Comparison of ENCODE assay signal across 10 cellular contexts in the genomic region with DNA sequence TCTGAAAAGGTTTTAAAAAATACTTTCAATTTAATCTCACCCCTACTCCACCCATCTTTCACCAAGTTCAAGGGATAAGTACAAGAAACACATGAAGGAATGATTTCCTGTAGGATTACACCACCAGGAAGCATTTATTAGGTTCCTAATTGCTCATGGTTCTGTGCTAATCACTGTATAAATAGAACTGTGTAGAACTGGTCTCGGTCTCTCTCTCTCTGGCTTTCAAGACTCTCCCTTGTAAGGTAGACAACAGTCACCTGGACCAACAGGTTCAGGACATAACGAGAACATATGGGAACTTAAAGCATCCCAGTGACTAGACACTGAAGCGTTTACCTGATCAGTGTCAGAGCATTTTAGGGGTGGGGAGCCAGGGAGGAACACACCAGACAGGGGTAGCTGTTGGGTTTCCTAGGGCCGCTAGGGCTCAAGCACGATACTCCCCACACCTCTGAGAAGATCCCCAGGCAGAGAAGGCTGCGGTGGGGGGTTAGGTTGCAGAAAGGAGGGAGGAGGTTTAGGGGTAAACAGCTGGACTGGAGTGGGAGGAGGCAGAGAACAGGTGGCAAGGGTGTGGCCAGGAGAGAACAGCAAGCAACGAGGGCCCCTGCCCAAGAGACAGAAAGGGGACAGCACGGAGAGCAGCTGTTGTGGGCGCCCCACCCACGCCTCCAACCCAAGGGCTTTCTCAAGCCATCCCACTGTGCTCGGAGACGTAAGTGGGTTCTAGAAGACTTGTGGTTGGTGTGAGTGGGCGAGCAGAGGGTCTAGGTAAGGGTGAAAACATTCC. TPM values are rescaled to one million over a fixed set of nuclear protein-coding genes. Genes with fewer than 3 reads are reported as not detected.
DNase-seq lines count a peak whose midpoint lies in the region; ATAC-seq, FAIRE-seq and TF ChIP-seq lines count a peak whose summit lies in the region.
"Had no signal": no experiment of that assay in that cellular context is flagged by ENCODE, and none has a peak within 500 bp of the region (broad histone marks: within the 10 kb centered on the region; RNA-seq: fewer than 3 reads in every experiment).

No MANE protein-coding gene starts in this region.

- H3K27me3 ChIP-seq in Caco-2 (replicated peaks; ENCODE audit: control insufficient read depth, insufficient read depth, low read length) = no peaks in the 10 kb centered on the region
- H3K27me3 ChIP-seq: heart left ventricle had no signal

- POLR2A ChIA-PET in Caco-2 (lab: Charles Lee) = no interaction called here

- H3K36me3 Mint-ChIP-seq in dendritic cell treated with granulocyte-macrophage colony-stimulating factor and Interleukin-4, amounts not matched to agents 40 ng/mL and 50 ng/mL, for 4 days (ENCODE audit: low read depth) = no peaks in the 10 kb centered on the region
- no peaks in the 10 kb centered on the region for H3K36me3 Mint-ChIP-seq in Caco-2 (ENCODE audit: insufficient read depth, unreplicated experiment)

- peaks cover 59% of the 10 kb centered on the region for H3K4me1 Mint-ChIP-seq in dendritic cell treated with granulocyte-macrophage colony-stimulating factor and Interleukin-4, amounts not matched to agents 40 ng/mL and 50 ng/mL, for 4 days (ENCODE audit: low read depth)
- peaks cover 6% of the 10 kb centered on the region for H3K4me1 Mint-ChIP-seq in Caco-2 (ENCODE audit: low read depth, unreplicated experiment)

- H3K4me3 Mint-ChIP-seq in dendritic cell treated with granulocyte-macrophage colony-stimulating factor and Interleukin-4, amounts not matched to agents 40 ng/mL and 50 ng/mL, for 4 days = peak overlapping the region; percentile 27
- no peak overlapping the region for H3K4me3 Mint-ChIP-seq in Caco-2 (ENCODE audit: unreplicated experiment)

- intact Hi-C loops in dendritic cell treated with granulocyte-macrophage colony-stimulating factor and Interleukin-4, amounts not matched to agents 40 ng/mL and 50 ng/mL, for 4 days (cut with micrococcal nuclease) = loop anchor here (10.0 kb wide), 1 partner anchor 51 kb away; no protein-coding TSS in a partner anchor
- intact Hi-C loops in Caco-2 (cut with micrococcal nuclease; ENCODE audit: unreplicated experiment) = no loop called here

- no peaks in the 10 kb centered on the region for H3K36me3 ChIP-seq in Caco-2 (ENCODE audit: control insufficient read depth, insufficient read depth, low read length)
- H3K36me3 ChIP-seq: heart left ventricle had no signal

- H3K27me3 Mint-ChIP-seq in dendritic cell treated with granulocyte-macrophage colony-stimulating factor and Interleukin-4, amounts not matched to agents 40 ng/mL and 50 ng/mL, for 4 days = peaks cover 41% of the 10 kb centered on the region
- H3K27me3 Mint-ChIP-seq in Caco-2 (ENCODE audit: insufficient read depth, unreplicated experiment) = no peaks in the 10 kb centered on the region

- no peaks in the 10 kb centered on the region for H3K9me3 ChIP-seq in Caco-2
- H3K9me3 ChIP-seq: heart left ventricle had no signal

- no peak overlapping the region for H3K4me3 ChIP-seq in Caco-2 (ENCODE audit: low read depth, low read length)
- H3K4me3 ChIP-seq: heart left ventricle had no signal

- H3K27ac Mint-ChIP-seq in dendritic cell treated with granulocyte-macrophage colony-stimulating factor and Interleukin-4, amounts not matched to agents 40 ng/mL and 50 ng/mL, for 4 days = peak overlapping the region; percentile 51
- no peak overlapping the region for H3K27ac Mint-ChIP-seq in Caco-2 (ENCODE audit: unreplicated experiment)

- no peak for TF ChIP-seq POLR2A in GM12891 (IDR thresholded peaks at IDR 0.05; ENCODE audit: low read depth, low read length)

- CTCF ChIA-PET in Caco-2 (lab: Charles Lee) = no interaction called here

- no peak for TF ChIP-seq CTCF in Caco-2 (IDR thresholded peaks at IDR 0.05; ENCODE audit: insufficient read depth in 1 of 2, low read depth in 1 of 2, low read length in 1 of 2, severe bottlenecking in 1 of 2, unreplicated experiment in 1 of 2)

- H3K4me1 ChIP-seq in Caco-2 = no peaks in the 10 kb centered on the region

- peak; percentile 97 for FAIRE-seq in GM12891 (lab: Jason Lieb, UNC)

- H3K9me3 Mint-ChIP-seq in dendritic cell treated with granulocyte-macrophage colony-stimulating factor and Interleukin-4, amounts not matched to agents 40 ng/mL and 50 ng/mL, for 4 days = peaks cover 12% of the 10 kb centered on the region
- peaks cover 12% of the 10 kb centered on the region for H3K9me3 Mint-ChIP-seq in Caco-2 (ENCODE audit: unreplicated experiment)

- DNase-seq in GM12891 (ENCODE audit: insufficient read length, low spot score) = peak; percentile 47
- no peak for DNase-seq in Caco-2
- no peak for DNase-seq in NCI-H82 treated with DMSO at 0.1 percent for 48 hours (lab: John Stamatoyannopoulos, UW; ENCODE audit: unreplicated experiment)
- no peak for DNase-seq in H4 (ENCODE audit: low spot score)
- no peak for DNase-seq in NCI-H1930 (lab: John Stamatoyannopoulos, UW)
- DNase-seq: activated CD4-positive, CD25-positive, alpha-beta regulatory T cell; heart left ventricle had no signal

- BruUV-seq in Caco-2 (replicated peaks; lab: Mats Ljungman, UMichigan) = no TSS peak

- ATAC-seq in GM19463 (IDR thresholded peaks at IDR 0.05; ENCODE audit: unreplicated experiment) = peak; percentile 84
- peak; percentile 81 for ATAC-seq in HG03066 (IDR thresholded peaks at IDR 0.05; ENCODE audit: low read depth, unreplicated experiment)

TF ChIP-seq in GM12891, 5 proteins besides CTCF, POLR2A, EP300 and RAD21:
- no peak for TF ChIP-seq POU2F2 (IDR thresholded peaks at IDR 0.05; ENCODE audit: low read depth, low read length)
- 0 out of 2 replicates have a peak, but pooled peaks have one; percentile 12 for TF ChIP-seq SPI1 (IDR thresholded peaks at IDR 0.05; ENCODE audit: low read depth, low read length)
- TF ChIP-seq PAX5 (IDR thresholded peaks at IDR 0.05; ENCODE audit: insufficient read depth, low read length, severe bottlenecking) = no peak
- no peak for TF ChIP-seq POLR2AphosphoS5 (IDR thresholded peaks at IDR 0.05; ENCODE audit: low read depth, low read length)
- no peak for TF ChIP-seq TAF1 (IDR thresholded peaks at IDR 0.05; ENCODE audit: low read depth, low read length)

RNA-seq across cellular contexts. Expression of gene USP6NL, which starts 52.5 kb away (rescaled TPM):
- 15.1 TPM for polyA plus RNA-seq in GM12891 (2012; ENCODE audit: low read depth, missing spikeins)
- total RNA-seq in Caco-2 (2022) = 34.1 and 35.6 TPM in 2 replicates
- 5.6 and 9.6 TPM in 2 replicates for total RNA-seq in H4 (2014; rRNA removed; shearing (Covaris generic))
